8 cellular contexts compared by ENCODE assay signal in genomic region chr4:47914219-47914925, GRCh38. TPM values are rescaled to one million over a fixed set of nuclear protein-coding genes. Genes with fewer than 3 reads are reported as not detected.
DNase-seq lines count a peak whose midpoint lies in the region; FAIRE-seq and TF ChIP-seq lines count a peak whose summit lies in the region.

Gene NFXL1 (minus strand): TSS chr4:47914583. CDS start chr4:47914203, 380 bp downstream.

- peaks cover 29% of the 10 kb centered on the region for H3K4me1 Mint-ChIP-seq in nephron progenitor cell
- H3K4me1 Mint-ChIP-seq in stimulated activated naive CD8-positive, alpha-beta T cell treated with anti-CD3 and anti-CD28 coated beads, Interleukin-15, Interleukin-2, amounts not matched to agents 100 ng/mL and 50 ng/mL, for 24 hours (ENCODE audit: low read depth) = peaks cover 44% of the 10 kb centered on the region

- no peaks in the 10 kb centered on the region for H3K9me3 ChIP-seq in MM.1S (replicated peaks; ENCODE audit: insufficient read depth, low read length)

- H3K36me3 Mint-ChIP-seq in nephron progenitor cell (ENCODE audit: low read depth) = peaks cover 44% of the 10 kb centered on the region
- H3K36me3 Mint-ChIP-seq in stimulated activated naive CD8-positive, alpha-beta T cell treated with anti-CD3 and anti-CD28 coated beads, Interleukin-15, Interleukin-2, amounts not matched to agents 100 ng/mL and 50 ng/mL, for 24 hours (ENCODE audit: low read depth) = peaks cover 27% of the 10 kb centered on the region

- no peaks in the 10 kb centered on the region for H3K36me3 ChIP-seq in MM.1S (replicated peaks; ENCODE audit: insufficient read depth, low read length)

- TF ChIP-seq CTCF in MM.1S (IDR thresholded peaks at IDR 0.05; ENCODE audit: low read length) = no peak
- no peak for TF ChIP-seq CTCF in fibroblast of villous mesenchyme (IDR thresholded peaks at IDR 0.05; ENCODE audit: insufficient read depth, low read depth, low read length)
- no peak for TF ChIP-seq CTCF in nephron progenitor cell (IDR thresholded peaks at IDR 0.05)

- peak within 1 kb of the TSS; percentile 96 for H2AFZ ChIP-seq in MM.1S (ENCODE audit: low read length)

- peak within 1 kb of the TSS; percentile 75; the same call in 1 of the 2 replicates for H3K27ac ChIP-seq in MM.1S (ENCODE audit: low read length)

- H3K9ac ChIP-seq in MM.1S (ENCODE audit: low read length) = peak within 1 kb of the TSS; percentile 96

- peaks cover 14% of the 10 kb centered on the region for H3K4me1 ChIP-seq in MM.1S (ENCODE audit: low read length)

- no peaks in the 10 kb centered on the region for H3K27me3 Mint-ChIP-seq in nephron progenitor cell (ENCODE audit: low read depth, poor library complexity)
- no peaks in the 10 kb centered on the region for H3K27me3 Mint-ChIP-seq in stimulated activated naive CD8-positive, alpha-beta T cell treated with anti-CD3 and anti-CD28 coated beads, Interleukin-15, Interleukin-2, amounts not matched to agents 100 ng/mL and 50 ng/mL, for 24 hours

- DNase-seq in HCEC 1CT (peak; percentile 92), MM.1S (peak; percentile 98), SHP77 treated with DMSO at 0.1 percent for 48 hours (lab: John Stamatoyannopoulos, UW) (peak; percentile 69), fibroblast of villous mesenchyme (ENCODE audit: low read depth) (peak; percentile 98), nephron progenitor cell (peak; percentile 95)
- peak; percentile 99 for DNase-seq in activated effector memory CD4-positive, alpha-beta T cell treated with anti-CD3 and anti-CD28 coated beads, Interleukin-2, amount 50 U/mL, for 16 hours

- H3F3A ChIP-seq in MM.1S (ENCODE audit: insufficient read depth, low read length) = no peaks in the 10 kb centered on the region

- H3K4me2 ChIP-seq in MM.1S (ENCODE audit: low read depth, low read length) = peak within 1 kb of the TSS; percentile 97

- no peaks in the 10 kb centered on the region for H3K9me2 ChIP-seq in MM.1S (replicated peaks; ENCODE audit: insufficient read depth, low read length)

- H3K9me3 Mint-ChIP-seq in nephron progenitor cell = peaks cover 21% of the 10 kb centered on the region
- H3K9me3 Mint-ChIP-seq in stimulated activated naive CD8-positive, alpha-beta T cell treated with anti-CD3 and anti-CD28 coated beads, Interleukin-15, Interleukin-2, amounts not matched to agents 100 ng/mL and 50 ng/mL, for 24 hours = no peaks in the 10 kb centered on the region

- H3K27me3 ChIP-seq in MM.1S (replicated peaks; ENCODE audit: insufficient read depth, low read length) = no peaks in the 10 kb centered on the region

- peak; percentile 17 for FAIRE-seq in G401.6 (lab: Jason Lieb, UNC)

- H3K27ac Mint-ChIP-seq in nephron progenitor cell = peak within 1 kb of the TSS; percentile 88
- peak within 1 kb of the TSS; percentile 98 for H3K27ac Mint-ChIP-seq in stimulated activated naive CD8-positive, alpha-beta T cell treated with anti-CD3 and anti-CD28 coated beads, Interleukin-15, Interleukin-2, amounts not matched to agents 100 ng/mL and 50 ng/mL, for 24 hours

- H3K4me3 ChIP-seq in MM.1S (ENCODE audit: low read length) (peak within 1 kb of the TSS; percentile 92), fibroblast of villous mesenchyme (ENCODE audit: low read depth, low read length) (peak within 1 kb of the TSS; percentile 97)

- H4K20me1 ChIP-seq in MM.1S (ENCODE audit: insufficient read depth, low read length) = no peaks in the 10 kb centered on the region

- H3K79me2 ChIP-seq in MM.1S (ENCODE audit: low read length) = peaks cover 40% of the 10 kb centered on the region

- H3K4me3 Mint-ChIP-seq in nephron progenitor cell = peak within 1 kb of the TSS; percentile 99
- H3K4me3 Mint-ChIP-seq in stimulated activated naive CD8-positive, alpha-beta T cell treated with anti-CD3 and anti-CD28 coated beads, Interleukin-15, Interleukin-2, amounts not matched to agents 100 ng/mL and 50 ng/mL, for 24 hours = peak within 1 kb of the TSS; percentile 88

RNA-seq across cellular contexts. Expression of gene NFXL1, which starts in this region (rescaled TPM):
- 10.0 and 11.7 TPM in 2 replicates for total RNA-seq in fibroblast of villous mesenchyme

Comparison
In these comparisons a context has a peak if more than half of its experiments do, and no peak if none do; other contexts are left out.
1. Peak in every context shown above with its lines: DNase-seq, H3K4me3 ChIP-seq and H3K27ac ChIP-seq.